In genomic region chrX:106999002-106999975, GRCh38 we compare ENCODE assay signal across 8 cellular contexts. TPM values are rescaled to one million over a fixed set of nuclear protein-coding genes. Genes with fewer than 3 reads are reported as not detected.
DNase-seq lines count a peak whose midpoint lies in the region; ATAC-seq and TF ChIP-seq lines count a peak whose summit lies in the region.

No MANE protein-coding gene starts in this region.

- H3K36me3 ChIP-seq in CD4-positive, alpha-beta memory T cell (ENCODE audit: insufficient read depth, low read length): no peaks in the 10 kb centered on the region
- H3K36me3 ChIP-seq in HUES48 (ENCODE audit: control insufficient read depth, insufficient read depth, low read length) (no peaks in the 10 kb centered on the region), ovary (no peaks in the 10 kb centered on the region), aorta (ENCODE audit: control insufficient read depth in 1 of 2, insufficient read depth in 2 of 2, low read length in 1 of 2) (no peaks in the 10 kb centered on the region)

- no peaks in the 10 kb centered on the region for H3K27me3 Mint-ChIP-seq in CD4-positive, alpha-beta memory T cell
- no peaks in the 10 kb centered on the region for H3K27me3 Mint-ChIP-seq in activated naive CD8-positive, alpha-beta T cell
- peaks cover 1% of the 10 kb centered on the region for H3K27me3 Mint-ChIP-seq in glutamatergic neuron (ENCODE audit: unreplicated experiment)

- peak overlapping the region; percentile 23 to 53 for H3K4me3 ChIP-seq in CD4-positive, alpha-beta memory T cell (ENCODE audit: low read length in 2 of 2)
- H3K4me3 ChIP-seq in HUES48 (ENCODE audit: low read depth, low read length) (peak overlapping the region; percentile 74), ovary (peak overlapping the region; percentile 59), aorta (ENCODE audit: low read length in 2 of 2) (peak overlapping the region; percentile 79 to 92)

- peak; percentile 83 for ATAC-seq in aorta (ENCODE audit: low FRiP score)

- H3K9me3 ChIP-seq in CD4-positive, alpha-beta memory T cell (ENCODE audit: control insufficient read depth in 1 of 2, low read length in 2 of 2): no peaks in the 10 kb centered on the region
- H3K9me3 ChIP-seq in HUES48 (ENCODE audit: control insufficient read depth, insufficient read depth, low read length) (no peaks in the 10 kb centered on the region; the same call in 1 of the 2 replicates), ovary (no peaks in the 10 kb centered on the region), aorta (ENCODE audit: control insufficient read depth, low read length) (no peaks in the 10 kb centered on the region)

- intact Hi-C loops in CD4-positive, alpha-beta memory T cell (cut with micrococcal nuclease): loop anchor here (5.0 to 10.0 kb wide), 3 partner anchors 118 to 656 kb away; partner anchors contain the start of genes PRPS1 and RBM41
- intact Hi-C loops in ovary (cut with DNase I) (no loop called here), aorta (cut with DNase I) (loop anchor here in 1 of 2 donors (5.0 to 10.0 kb wide), 2 partner anchors 628 to 896 kb away; partner anchors contain the start of gene PRPS1)

- no peaks in the 10 kb centered on the region for H3K27me3 ChIP-seq in CD4-positive, alpha-beta memory T cell (ENCODE audit: insufficient read depth, low read length)
- H3K27me3 ChIP-seq in HUES48 (ENCODE audit: control insufficient read depth, insufficient read depth, low read length) (peaks cover 18% of the 10 kb centered on the region), ovary (no peaks in the 10 kb centered on the region), aorta (ENCODE audit: control insufficient read depth in 1 of 2, insufficient read depth in 2 of 2, low read length in 1 of 2) (no peaks in the 10 kb centered on the region)

- CTCF ChIA-PET in CD4-positive, alpha-beta memory T cell (lab: Charles Lee; ENCODE audit: partially characterized antibody): interaction anchor here (0.6 to 2.3 kb wide), 16 partner anchors 8 to 936 kb away, joined by 3 to 18 read pairs (median 4); partner anchors contain the start of genes MID2, PRPS1 and RBM41
- CTCF ChIA-PET in RWPE1 (lab: Yijun Ruan, JAX): interaction anchor here (0.6 to 0.9 kb wide), 7 partner anchors 18 to 758 kb away, joined by 3 to 5 read pairs (median 3); no protein-coding TSS in a partner anchor

- H3K36me3 Mint-ChIP-seq in CD4-positive, alpha-beta memory T cell: peaks cover 0 to 2% of the 10 kb centered on the region in 2 donors
- no peaks in the 10 kb centered on the region for H3K36me3 Mint-ChIP-seq in activated naive CD8-positive, alpha-beta T cell
- H3K36me3 Mint-ChIP-seq in glutamatergic neuron (ENCODE audit: unreplicated experiment): no peaks in the 10 kb centered on the region

- WGBS in ovary, 3 donors: 29 to 45% (median 45%) methylated on average over 70 to 88 of the region's 88 CpGs
- WGBS in aorta, 2 donors: 1 to 33% methylated on average over 55 to 88 of the region's 88 CpGs

- TF ChIP-seq CTCF in GM20000 (IDR thresholded peaks at IDR 0.05; ENCODE audit: extremely low read depth, missing control alignments) (no peak), RWPE1 (conservative IDR thresholded peaks at IDR 0.05; ENCODE audit: low read depth) (peak; percentile 66), glutamatergic neuron (IDR thresholded peaks at IDR 0.05; ENCODE audit: partially characterized antibody, unreplicated experiment) (no peak), ovary (IDR thresholded peaks at IDR 0.05) (peak in 2 of 3 donors; percentile 15 to 22)

- H3K27ac ChIP-seq in CD4-positive, alpha-beta memory T cell (ENCODE audit: low read depth, low read length): peak overlapping the region; percentile 34
- H3K27ac ChIP-seq in HUES48 (ENCODE audit: low read depth, low read length) (no peak overlapping the region), RWPE1 (peak overlapping the region; percentile 85), ovary (peak overlapping the region; percentile 35 to 69), aorta (ENCODE audit: low read depth in 1 of 2, low read length in 2 of 2) (peak overlapping the region in 1 of 2 donors; percentile 36)

- TF ChIP-seq POLR2A in ovary (IDR thresholded peaks at IDR 0.05): no peak

- TF ChIP-seq EP300 in ovary (IDR thresholded peaks at IDR 0.05): no peak

- H3K27ac Mint-ChIP-seq in CD4-positive, alpha-beta memory T cell: peak overlapping the region; percentile 71 to 93 (median 81)
- H3K27ac Mint-ChIP-seq in activated naive CD8-positive, alpha-beta T cell: no peak overlapping the region
- no peak overlapping the region for H3K27ac Mint-ChIP-seq in glutamatergic neuron (ENCODE audit: unreplicated experiment)

- peaks cover 5 to 22% (median 13%) of the 10 kb centered on the region in 4 donors for H3K4me1 Mint-ChIP-seq in CD4-positive, alpha-beta memory T cell
- peaks cover 9% of the 10 kb centered on the region for H3K4me1 Mint-ChIP-seq in activated naive CD8-positive, alpha-beta T cell (ENCODE audit: low read depth)
- no peaks in the 10 kb centered on the region for H3K4me1 Mint-ChIP-seq in glutamatergic neuron (ENCODE audit: low read depth, unreplicated experiment)

- peaks cover 10% of the 10 kb centered on the region for H3K4me1 ChIP-seq in CD4-positive, alpha-beta memory T cell (ENCODE audit: insufficient read depth, low read length)
- peaks cover 6% of the 10 kb centered on the region for H3K4me1 ChIP-seq in HUES48 (ENCODE audit: control insufficient read depth, insufficient read depth, low read length)
- no peaks in the 10 kb centered on the region for H3K4me1 ChIP-seq in ovary (ENCODE audit: insufficient read depth)
- no peaks in the 10 kb centered on the region for H3K4me1 ChIP-seq in aorta (ENCODE audit: control insufficient read depth in 1 of 2, insufficient read depth in 2 of 2, low read length in 2 of 2)

- no peaks in the 10 kb centered on the region for H3K9me3 Mint-ChIP-seq in CD4-positive, alpha-beta memory T cell
- H3K9me3 Mint-ChIP-seq in activated naive CD8-positive, alpha-beta T cell (ENCODE audit: low read depth): no peaks in the 10 kb centered on the region
- peaks cover 2% of the 10 kb centered on the region for H3K9me3 Mint-ChIP-seq in glutamatergic neuron (ENCODE audit: unreplicated experiment)

- no peak overlapping the region for H3K9ac ChIP-seq in HUES48 (ENCODE audit: low read depth, low read length)

- POLR2A ChIA-PET in CD4-positive, alpha-beta memory T cell (lab: Charles Lee; ENCODE audit: partially characterized antibody): interaction anchor here (0.6 to 1.8 kb wide), 5 partner anchors 11 to 778 kb away, joined by 3 to 9 read pairs (median 4); partner anchors contain the start of genes NCBP2L and PRPS1
- POLR2A ChIA-PET in RWPE1 (lab: Yijun Ruan, JAX; ENCODE audit: low non-redundant PET): no interaction called here

- DNase-seq in CD4-positive, alpha-beta memory T cell: peak; percentile 46 to 55 (median 55)
- DNase-seq in GM20000 (ENCODE audit: low spot score) (peak; percentile 34), RWPE1 (ENCODE audit: low spot score) (peak; percentile 34), glutamatergic neuron (peak; percentile 32), ovary (peak; percentile 20 to 70 (median 49)), aorta (peak; percentile 58 to 82)

- H3K4me3 Mint-ChIP-seq in CD4-positive, alpha-beta memory T cell: peak overlapping the region; percentile 81 to 95 (median 92)
- peak overlapping the region; percentile 89 for H3K4me3 Mint-ChIP-seq in activated naive CD8-positive, alpha-beta T cell
- H3K4me3 Mint-ChIP-seq in glutamatergic neuron (ENCODE audit: unreplicated experiment): peak overlapping the region; percentile 85

RNA-seq across cellular contexts. Expression of gene MORC4, which starts 0.7 kb away (rescaled TPM):
- 10 to 100 TPM; 12.4 to 12.6 TPM for total RNA-seq in CD4-positive, alpha-beta memory T cell
- 10 to 100 TPM in 1 of 2 donors, 1 to 10 TPM in 1; 7.9 to 10.6 TPM for polyA plus RNA-seq in CD4-positive, alpha-beta memory T cell
- total RNA-seq in glutamatergic neuron (ENCODE audit: unreplicated experiment) (2.0 TPM), ovary (10 to 100 TPM; 15.4 to 26.4 (median 19.4) TPM), aorta (10 to 100 TPM; 16.7 to 17.0 TPM)
- polyA plus RNA-seq in ovary (10 to 100 TPM in 1 of 2 donors, 1 to 10 TPM in 1; 9.6 to 25.9 TPM), aorta (1 to 10 TPM; 8.0 to 9.6 TPM)

Comparison
In these comparisons a context has a peak if more than half of its experiments do, and no peak if none do; other contexts are left out.
1. H3K27ac Mint-ChIP-seq: peak in CD4-positive, alpha-beta memory T cell (7 of 7); none in activated naive CD8-positive, alpha-beta T cell (single experiment) and glutamatergic neuron (single experiment).
2. CTCF ChIP-seq: peak in RWPE1 (single experiment) and ovary (2 of 3); none in GM20000 (single experiment) and glutamatergic neuron (single experiment).
3. Peak in every context shown above with its lines, with median percentiles within 50 percentile points of each other: DNase-seq, H3K4me3 ChIP-seq and H3K4me3 Mint-ChIP-seq.